In the genomic region with DNA sequence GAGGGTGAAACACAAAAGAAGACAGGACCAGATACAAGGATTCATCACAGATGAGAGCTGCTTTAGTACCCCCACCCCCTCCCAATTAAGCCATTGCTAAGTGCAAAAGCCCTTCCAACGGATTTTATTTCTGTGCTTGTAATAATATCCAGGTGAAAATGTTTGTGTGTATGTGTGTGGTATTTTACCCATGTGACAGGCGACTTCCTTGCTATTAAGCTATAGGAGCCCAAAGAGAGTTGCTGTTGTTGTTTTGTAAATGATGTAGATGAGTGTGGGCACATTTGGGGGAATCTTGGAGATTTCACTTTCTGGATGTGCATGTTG, we compare ENCODE assay signal across 29 cellular contexts. TPM values are rescaled to one million over a fixed set of nuclear protein-coding genes. Genes with fewer than 3 reads are reported as not detected.
DNase-seq lines count a peak whose midpoint lies in the region; ATAC-seq and TF ChIP-seq lines count a peak whose summit lies in the region.
"Had no signal": no experiment of that assay in that cellular context is flagged by ENCODE, and none has a peak within 500 bp of the region (broad histone marks: within the 10 kb centered on the region; RNA-seq: fewer than 3 reads in every experiment).

No MANE protein-coding gene starts in this region.

- H3K14ac ChIP-seq in mesenchymal stem cell (ENCODE audit: low read length in 2 of 2): no peak overlapping the region

- H3K9ac ChIP-seq in mesenchymal stem cell (ENCODE audit: low read length) (peak overlapping the region; percentile 86), colonic mucosa (ENCODE audit: low read depth in 2 of 2, low read length in 2 of 2) (no peak overlapping the region)

- DNase-seq in activated CD8-positive, alpha-beta memory T cell treated with anti-CD3 and anti-CD28 coated beads, Interleukin-2, amount 10 ng/mL, durations not matched to agents 7 days and 5 days: no peak
- DNase-seq in activated CD8-positive, alpha-beta memory T cell treated with anti-CD3 and anti-CD28 coated beads, Interleukin-2, amount 50 U/mL, for 4 hours: no peak
- no peak for DNase-seq in activated B cell treated with CpG ODN at 0.5 μM for 24 hours
- no peak for DNase-seq in mesenchymal stem cell
- DNase-seq in stimulated activated effector memory CD8-positive, alpha-beta T cell treated with anti-CD3 and anti-CD28 coated beads, Interleukin-12 subunit alpha, Interleukin-12 subunit beta, amount 100 ng/mL, for 72 hours (ENCODE audit: low spot score in 2 of 2): no peak
- no peak for DNase-seq in GM03348 (ENCODE audit: low spot score)
- DNase-seq in colonic mucosa: no peak
- DNase-seq: activated CD4-positive, alpha-beta T cell treated with anti-CD3 and anti-CD28 coated beads, Interleukin-2, amount 50 U/mL, for 1 hour; activated effector memory CD4-positive, alpha-beta T cell treated with Interleukin-2 at 50 U/mL for 16 hours; activated naive CD8-positive, alpha-beta T cell treated with anti-CD3 and anti-CD28 coated beads, Interleukin-2, amount 50 U/mL, for 24 hours; AML-193; CD4-positive, alpha-beta T cell; H9; head of caudate nucleus; kidney; NCI-H1092 treated with DMSO at 0.1 percent for 48 hours; NCI-H187; NCI-H2171 treated with DMSO at 0.1 percent for 48 hours; NCI-H524; SIG-M5; SW 1271; T1000 had no signal

- no peak overlapping the region for H3K4me2 ChIP-seq in mesenchymal stem cell (ENCODE audit: low read length, poor library complexity, severe bottlenecking)

- intact Hi-C loops in activated B cell treated with CpG ODN at 0.5 μM for 24 hours (cut with micrococcal nuclease): loop anchor here (5.0 kb wide), 1 partner anchor 98 kb away; a partner anchor contains a TSS
- intact Hi-C loops in colonic mucosa (cut with DNase I): no loop called here

- no peaks in the 10 kb centered on the region for H3K9me3 Mint-ChIP-seq in activated CD8-positive, alpha-beta memory T cell treated with anti-CD3 and anti-CD28 coated beads, Interleukin-2, amount 10 ng/mL, durations not matched to agents 7 days and 5 days (ENCODE audit: low read depth)
- no peaks in the 10 kb centered on the region for H3K9me3 Mint-ChIP-seq in activated B cell treated with CpG ODN at 0.5 μM for 24 hours
- H3K9me3 Mint-ChIP-seq in stimulated activated effector memory CD8-positive, alpha-beta T cell treated with anti-CD3 and anti-CD28 coated beads, Interleukin-12 subunit alpha, Interleukin-12 subunit beta, amount 100 ng/mL, for 72 hours: no peaks in the 10 kb centered on the region
- H3K9me3 Mint-ChIP-seq: activated naive CD8-positive, alpha-beta T cell treated with anti-CD3 and anti-CD28 coated beads, Interleukin-2, amount 50 U/mL, for 24 hours; CD4-positive, alpha-beta T cell; stimulated activated naive CD8-positive, alpha-beta T cell treated with anti-CD3 and anti-CD28 coated beads, Interleukin-15, Interleukin-2, amounts not matched to agents 100 ng/mL and 50 ng/mL, for 24 hours had no signal

- peak overlapping the region; percentile 19 for H3K4me3 Mint-ChIP-seq in activated CD8-positive, alpha-beta memory T cell treated with anti-CD3 and anti-CD28 coated beads, Interleukin-2, amount 10 ng/mL, durations not matched to agents 7 days and 5 days
- H3K4me3 Mint-ChIP-seq in activated B cell treated with CpG ODN at 0.5 μM for 24 hours: no peak overlapping the region
- H3K4me3 Mint-ChIP-seq in stimulated activated effector memory CD8-positive, alpha-beta T cell treated with anti-CD3 and anti-CD28 coated beads, Interleukin-12 subunit alpha, Interleukin-12 subunit beta, amount 100 ng/mL, for 72 hours: peak overlapping the region; percentile 35
- H3K4me3 Mint-ChIP-seq: activated naive CD8-positive, alpha-beta T cell treated with anti-CD3 and anti-CD28 coated beads, Interleukin-2, amount 50 U/mL, for 24 hours; CD4-positive, alpha-beta T cell; H9; stimulated activated naive CD8-positive, alpha-beta T cell treated with anti-CD3 and anti-CD28 coated beads, Interleukin-15, Interleukin-2, amounts not matched to agents 100 ng/mL and 50 ng/mL, for 24 hours had no signal

- no peak overlapping the region for H2AK5ac ChIP-seq in mesenchymal stem cell (ENCODE audit: low read length, severe bottlenecking)

- H3K9me3 ChIP-seq in mesenchymal stem cell (ENCODE audit: control insufficient read depth, low read length): no peaks in the 10 kb centered on the region
- H3K9me3 ChIP-seq in colonic mucosa: no peaks in the 10 kb centered on the region
- H3K9me3 ChIP-seq: neutrophil had no signal

- peak overlapping the region in 1 of 2 experiments; percentile 71 for H3K4me3 ChIP-seq in mesenchymal stem cell (ENCODE audit: insufficient read depth in 1 of 2, low read depth in 1 of 2, low read length in 2 of 2)
- H3K4me3 ChIP-seq in colonic mucosa: no peak overlapping the region

- 48% methylated on average over 2 of the region's 2 CpGs for WGBS in mesenchymal stem cell

- TF ChIP-seq CTCF in activated B cell treated with CpG ODN at 0.5 μM for 24 hours (IDR thresholded peaks at IDR 0.05): no peak
- no peak for TF ChIP-seq CTCF in colonic mucosa (IDR thresholded peaks at IDR 0.05)

- CTCF ChIA-PET in activated CD8-positive, alpha-beta memory T cell treated with anti-CD3 and anti-CD28 coated beads, Interleukin-2, amount 10 ng/mL, durations not matched to agents 7 days and 5 days (lab: Charles Lee): interaction anchor here (0.9 to 2.0 kb wide), 9 partner anchors 18 to 164 kb away, joined by 3 to 12 read pairs (median 4); a partner anchor contains a TSS
- CTCF ChIA-PET in activated B cell treated with CpG ODN at 0.5 μM for 24 hours (lab: Charles Lee): interaction anchor here (0.8 to 1.0 kb wide), 2 partner anchors 140 to 157 kb away, joined by 3 to 4 read pairs; no protein-coding TSS in a partner anchor

- peaks cover 2% of the 10 kb centered on the region for H3K36me3 Mint-ChIP-seq in activated CD8-positive, alpha-beta memory T cell treated with anti-CD3 and anti-CD28 coated beads, Interleukin-2, amount 10 ng/mL, durations not matched to agents 7 days and 5 days
- H3K36me3 Mint-ChIP-seq in activated B cell treated with CpG ODN at 0.5 μM for 24 hours (ENCODE audit: low read depth): no peaks in the 10 kb centered on the region
- H3K36me3 Mint-ChIP-seq in stimulated activated effector memory CD8-positive, alpha-beta T cell treated with anti-CD3 and anti-CD28 coated beads, Interleukin-12 subunit alpha, Interleukin-12 subunit beta, amount 100 ng/mL, for 72 hours: no peaks in the 10 kb centered on the region

- no peak overlapping the region for H3K4ac ChIP-seq in mesenchymal stem cell (ENCODE audit: low read depth in 1 of 2, low read length in 2 of 2)

- no peak overlapping the region for H2AFZ ChIP-seq in mesenchymal stem cell (ENCODE audit: low read depth, low read length)

- H2BK5ac ChIP-seq in mesenchymal stem cell (ENCODE audit: low read depth, low read length, poor library complexity, severe bottlenecking): no peak overlapping the region

- H2BK120ac ChIP-seq in mesenchymal stem cell (ENCODE audit: low read depth, low read length): no peak overlapping the region

- H3K27ac ChIP-seq in mesenchymal stem cell (ENCODE audit: low read length, poor library complexity, severe bottlenecking) (no peak overlapping the region), colonic mucosa (no peak overlapping the region)
- H3K27ac ChIP-seq: neutrophil had no signal

- no peak overlapping the region for H4K8ac ChIP-seq in mesenchymal stem cell (ENCODE audit: low read length)

- H2BK12ac ChIP-seq in mesenchymal stem cell (ENCODE audit: low read length in 2 of 2): no peak overlapping the region

- no peak for ATAC-seq in activated CD8-positive, alpha-beta memory T cell treated with anti-CD3 and anti-CD28 coated beads, Interleukin-2, amount 10 ng/mL, durations not matched to agents 7 days and 5 days
- ATAC-seq in activated B cell treated with CpG ODN at 0.5 μM for 24 hours (ENCODE audit: low read depth): no peak
- no peak for ATAC-seq in stimulated activated effector memory CD8-positive, alpha-beta T cell treated with anti-CD3 and anti-CD28 coated beads, Interleukin-12 subunit alpha, Interleukin-12 subunit beta, amount 100 ng/mL, for 72 hours
- ATAC-seq in HG02588 (IDR thresholded peaks at IDR 0.05; ENCODE audit: unreplicated experiment): no peak
- ATAC-seq: activated naive CD8-positive, alpha-beta T cell treated with anti-CD3 and anti-CD28 coated beads, Interleukin-2, amount 50 U/mL, for 24 hours had no signal

- H2BK15ac ChIP-seq in mesenchymal stem cell (ENCODE audit: low read depth, poor library complexity, severe bottlenecking): no peak overlapping the region

- no peak overlapping the region for H3K18ac ChIP-seq in mesenchymal stem cell (ENCODE audit: low read depth in 1 of 2, low read length in 2 of 2)

- H3K27me3 Mint-ChIP-seq in activated CD8-positive, alpha-beta memory T cell treated with anti-CD3 and anti-CD28 coated beads, Interleukin-2, amount 10 ng/mL, durations not matched to agents 7 days and 5 days: peaks cover 94% of the 10 kb centered on the region
- H3K27me3 Mint-ChIP-seq in activated B cell treated with CpG ODN at 0.5 μM for 24 hours: peaks cover 52% of the 10 kb centered on the region

- peaks cover 14% of the 10 kb centered on the region for H3K4me1 ChIP-seq in mesenchymal stem cell (ENCODE audit: control insufficient read depth, insufficient read depth, low read depth, low read length)
- no peaks in the 10 kb centered on the region for H3K4me1 ChIP-seq in colonic mucosa

- peaks cover 0 to 46% of the 10 kb centered on the region in 2 experiments for H3K27me3 ChIP-seq in mesenchymal stem cell (ENCODE audit: control insufficient read depth in 1 of 2, insufficient read depth in 1 of 2, low read length in 2 of 2)
- H3K27me3 ChIP-seq in colonic mucosa: peaks cover 88% of the 10 kb centered on the region

- peaks cover 31% of the 10 kb centered on the region for H3K4me1 Mint-ChIP-seq in activated CD8-positive, alpha-beta memory T cell treated with anti-CD3 and anti-CD28 coated beads, Interleukin-2, amount 10 ng/mL, durations not matched to agents 7 days and 5 days
- H3K4me1 Mint-ChIP-seq in activated B cell treated with CpG ODN at 0.5 μM for 24 hours: peaks cover 52% of the 10 kb centered on the region
- peaks cover 41% of the 10 kb centered on the region for H3K4me1 Mint-ChIP-seq in stimulated activated effector memory CD8-positive, alpha-beta T cell treated with anti-CD3 and anti-CD28 coated beads, Interleukin-12 subunit alpha, Interleukin-12 subunit beta, amount 100 ng/mL, for 72 hours

- H4K91ac ChIP-seq in mesenchymal stem cell (ENCODE audit: low read length): no peak overlapping the region

- no peak overlapping the region for H3K23ac ChIP-seq in mesenchymal stem cell (ENCODE audit: low read length in 2 of 2)

- H3K27ac Mint-ChIP-seq in activated CD8-positive, alpha-beta memory T cell treated with anti-CD3 and anti-CD28 coated beads, Interleukin-2, amount 10 ng/mL, durations not matched to agents 7 days and 5 days: no peak overlapping the region
- peak overlapping the region; percentile 46 for H3K27ac Mint-ChIP-seq in activated B cell treated with CpG ODN at 0.5 μM for 24 hours
- no peak overlapping the region for H3K27ac Mint-ChIP-seq in stimulated activated effector memory CD8-positive, alpha-beta T cell treated with anti-CD3 and anti-CD28 coated beads, Interleukin-12 subunit alpha, Interleukin-12 subunit beta, amount 100 ng/mL, for 72 hours
- H3K27ac Mint-ChIP-seq: activated naive CD8-positive, alpha-beta T cell treated with anti-CD3 and anti-CD28 coated beads, Interleukin-2, amount 50 U/mL, for 24 hours; CD4-positive, alpha-beta T cell; stimulated activated naive CD8-positive, alpha-beta T cell treated with anti-CD3 and anti-CD28 coated beads, Interleukin-15, Interleukin-2, amounts not matched to agents 100 ng/mL and 50 ng/mL, for 24 hours had no signal

- peaks cover 51% of the 10 kb centered on the region for H3K79me1 ChIP-seq in mesenchymal stem cell (replicated peaks; ENCODE audit: low read length, poor library complexity, severe bottlenecking)

- peaks cover 21 to 35% of the 10 kb centered on the region in 2 experiments for H3K36me3 ChIP-seq in mesenchymal stem cell (ENCODE audit: control insufficient read depth in 1 of 2, insufficient read depth in 2 of 2, low read depth in 1 of 2, low read length in 2 of 2)
- no peaks in the 10 kb centered on the region for H3K36me3 ChIP-seq in colonic mucosa
- H3K36me3 ChIP-seq: neutrophil had no signal

- POLR2A ChIA-PET in activated B cell treated with CpG ODN at 0.5 μM for 24 hours (lab: Charles Lee): no interaction called here

RNA-seq across cellular contexts. Expression of a gene that starts 3.2 kb away (rescaled TPM):
- total RNA-seq in activated CD8-positive, alpha-beta memory T cell treated with anti-CD3 and anti-CD28 coated beads, Interleukin-2, amount 10 ng/mL, durations not matched to agents 7 days and 5 days: 1 to 10 TPM; 1.5 to 1.9 TPM
- total RNA-seq in activated B cell treated with CpG ODN at 0.5 μM for 24 hours: 4.3 and 4.8 TPM in 2 replicates
- polyA plus RNA-seq in mesenchymal stem cell (2013, experiment 1 of 2): 6.4 TPM
- polyA plus RNA-seq in mesenchymal stem cell (2013, experiment 2 of 2): 7.0 TPM
- not detected for total RNA-seq in colonic mucosa
- total RNA-seq: CD4-positive, alpha-beta T cell; dermis microvascular lymphatic vessel endothelial cell; H9; pulmonary artery endothelial cell had no signal

RNA-seq across cellular contexts. Expression of a gene that starts 17.6 kb away (rescaled TPM):
- not detected for total RNA-seq in activated CD8-positive, alpha-beta memory T cell treated with anti-CD3 and anti-CD28 coated beads, Interleukin-2, amount 10 ng/mL, durations not matched to agents 7 days and 5 days
- not detected in 2 replicates for total RNA-seq in activated B cell treated with CpG ODN at 0.5 μM for 24 hours
- polyA plus RNA-seq in mesenchymal stem cell (2013, experiment 1 of 2): 0.30 TPM
- polyA plus RNA-seq in mesenchymal stem cell (2013, experiment 2 of 2): 0.27 TPM
- not detected for total RNA-seq in colonic mucosa
- total RNA-seq: CD4-positive, alpha-beta T cell; dermis microvascular lymphatic vessel endothelial cell; H9; mononuclear cell; pulmonary artery endothelial cell had no signal
- polyA plus RNA-seq: thymus had no signal

RNA-seq across cellular contexts. Expression of a gene that starts 22.2 kb away (rescaled TPM):
- total RNA-seq in activated CD8-positive, alpha-beta memory T cell treated with anti-CD3 and anti-CD28 coated beads, Interleukin-2, amount 10 ng/mL, durations not matched to agents 7 days and 5 days: not detected
- total RNA-seq in activated B cell treated with CpG ODN at 0.5 μM for 24 hours: not detected in 2 replicates
- 49.1 TPM for polyA plus RNA-seq in mesenchymal stem cell (2013, experiment 1 of 2)
- polyA plus RNA-seq in mesenchymal stem cell (2013, experiment 2 of 2): 49.1 TPM
- under 1 TPM in 1 of 2 donors, not detected in 1; 0.15 TPM for total RNA-seq in colonic mucosa
- total RNA-seq: CD4-positive, alpha-beta T cell; dermis microvascular lymphatic vessel endothelial cell; H9; mononuclear cell; pulmonary artery endothelial cell had no signal

RNA-seq across cellular contexts. Expression of a gene that starts 41.7 kb away (rescaled TPM):
- total RNA-seq in activated CD8-positive, alpha-beta memory T cell treated with anti-CD3 and anti-CD28 coated beads, Interleukin-2, amount 10 ng/mL, durations not matched to agents 7 days and 5 days: not detected
- total RNA-seq in activated B cell treated with CpG ODN at 0.5 μM for 24 hours: not detected in 2 replicates
- 66.4 TPM for polyA plus RNA-seq in mesenchymal stem cell (2013, experiment 1 of 2)
- polyA plus RNA-seq in mesenchymal stem cell (2013, experiment 2 of 2): 67.1 TPM
- total RNA-seq in colonic mucosa: not detected
- total RNA-seq: CD4-positive, alpha-beta T cell; dermis microvascular lymphatic vessel endothelial cell; H9; mononuclear cell; pulmonary artery endothelial cell had no signal

RNA-seq across cellular contexts. Expression of a gene that starts 50.5 kb away (rescaled TPM):
- not detected for total RNA-seq in activated CD8-positive, alpha-beta memory T cell treated with anti-CD3 and anti-CD28 coated beads, Interleukin-2, amount 10 ng/mL, durations not matched to agents 7 days and 5 days
- total RNA-seq in activated B cell treated with CpG ODN at 0.5 μM for 24 hours (not detected in 2 replicates), colonic mucosa (not detected)
- polyA plus RNA-seq in mesenchymal stem cell (2013, experiment 1 of 2): 18.0 TPM
- polyA plus RNA-seq in mesenchymal stem cell (2013, experiment 2 of 2): 18.5 TPM
- total RNA-seq: CD4-positive, alpha-beta T cell; H9; mononuclear cell; pulmonary artery endothelial cell had no signal
